Comparison of ENCODE assay signal across 18 cellular contexts in genomic region chr3:101898062-101898461, GRCh38.
"Had no signal": no experiment of that assay in that cellular context is flagged by ENCODE, and none has a peak within 500 bp of the region (broad histone marks: within the 10 kb centered on the region; RNA-seq: fewer than 3 reads in every experiment).

No MANE protein-coding gene starts in this region.

- H3K4me3 ChIP-seq: left lung, tibial nerve, uterus had no signal

- H3K27ac ChIP-seq: foreskin keratinocyte, tibial nerve, uterus had no signal

- H3K4me1 ChIP-seq: tibial nerve, uterus had no signal

- ATAC-seq: foreskin keratinocyte had no signal

- DNase-seq: activated CD4-positive, alpha-beta T cell treated with anti-CD3 and anti-CD28 coated beads for 1 hour; activated CD4-positive, alpha-beta T cell treated with anti-CD3 and anti-CD28 coated beads, Interleukin-2, amount 50 U/mL, for 4 hours; activated naive CD4-positive, alpha-beta T cell treated with Interleukin-2 at 50 U/mL for 16 hours; activated naive CD8-positive, alpha-beta T cell treated with anti-CD3 and anti-CD28 coated beads, Interleukin-2, amount 50 U/mL, for 24 hours; activated T-cell treated with anti-CD3 and anti-CD28 coated beads for 4 hours; aorta; effector memory CD8-positive, alpha-beta T cell; foreskin keratinocyte; glutamatergic neuron; kidney; left lung; mesenchymal stem cell; natural killer cell; stimulated activated CD4-positive, alpha-beta T cell treated with anti-CD3 and anti-CD28 coated beads, Interleukin-15, amount 100 ng/mL, for 24 hours; stimulated activated CD4-positive, alpha-beta T cell treated with anti-CD3 and anti-CD28 coated beads, Interleukin-4, amount 100 ng/mL, for 1 hour; stimulated activated naive CD4-positive, alpha-beta T cell treated with Interleukin-2 at 50 U/mL for 16 hours; uterus had no signal

- H3K36me3 ChIP-seq: left lung, tibial nerve, uterus had no signal

- H3K9me3 ChIP-seq: uterus had no signal

- FAIRE-seq: kidney had no signal

- H3K27me3 ChIP-seq: foreskin keratinocyte, left lung, tibial nerve, uterus had no signal
